21 cellular contexts compared by ENCODE assay signal in the genomic region with DNA sequence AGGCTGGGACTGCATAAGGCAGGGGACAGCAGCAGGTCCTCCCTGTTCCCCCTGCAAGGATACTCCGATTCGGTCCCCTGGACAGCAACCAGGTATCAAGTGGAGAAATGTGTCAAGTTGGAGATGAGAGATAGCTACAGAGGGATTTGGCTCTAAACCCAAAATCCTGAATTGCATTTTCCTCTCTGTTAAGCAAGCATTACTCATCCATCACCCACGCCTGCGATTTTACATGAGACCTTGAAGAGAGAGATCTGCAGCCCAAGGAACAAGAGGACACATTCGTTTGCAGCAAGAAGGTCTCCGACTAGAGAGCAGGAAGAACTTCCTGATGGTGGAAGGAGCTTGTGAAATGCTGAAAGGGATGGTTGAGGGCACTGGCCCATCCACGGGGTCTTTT. TPM values are rescaled to one million over a fixed set of nuclear protein-coding genes. Genes with fewer than 3 reads are reported as not detected.
DNase-seq lines count a peak whose midpoint lies in the region; ATAC-seq and TF ChIP-seq lines count a peak whose summit lies in the region.
"Had no signal": no experiment of that assay in that cellular context is flagged by ENCODE, and none has a peak within 500 bp of the region (broad histone marks: within the 10 kb centered on the region; RNA-seq: fewer than 3 reads in every experiment).

No MANE protein-coding gene starts in this region.

- H3K4ac ChIP-seq in neuronal stem cell (ENCODE audit: low read length): no peak overlapping the region

- DNase-seq in cerebellar cortex (ENCODE audit: low spot score) (peak; percentile 67), glutamatergic neuron (no peak), putamen (ENCODE audit: low spot score) (peak; percentile 74), mesothelial cell of epicardium (ENCODE audit: low spot score in 2 of 2, unreplicated experiment in 2 of 2) (no peak), neuronal stem cell (ENCODE audit: low spot score) (no peak), NCI-H1048 (lab: John Stamatoyannopoulos, UW) (no peak)
- DNase-seq: CD4-positive, CD25-positive, alpha-beta regulatory T cell; DMS79 treated with DMSO at 0.1 percent for 48 hours; H7; HFFc6; KG1; NCI-H1105 treated with DMSO at 0.1 percent for 48 hours; NCI-H2029 treated with DMSO at 0.1 percent for 48 hours; NCI-H226; NCI-H748 treated with DMSO at 0.1 percent for 48 hours; SIG-M5 had no signal

- no peak for TF ChIP-seq CTCF in HEK293 (tag by site-specific recombination; IDR thresholded peaks at IDR 0.05)
- no peak for TF ChIP-seq CTCF in glutamatergic neuron (IDR thresholded peaks at IDR 0.05; ENCODE audit: partially characterized antibody, unreplicated experiment)
- TF ChIP-seq CTCF in mesothelial cell of epicardium (IDR thresholded peaks at IDR 0.05; ENCODE audit: unreplicated experiment): no peak

- H3K4me1 ChIP-seq in HEK293 (ENCODE audit: control insufficient read depth, insufficient read depth, low read length) (no peaks in the 10 kb centered on the region), neuronal stem cell (ENCODE audit: control insufficient read depth in 2 of 2, insufficient read depth in 1 of 2, low read depth in 1 of 2, low read length in 2 of 2) (peaks cover 0 to 7% of the 10 kb centered on the region in 2 donors)

- H3K4me2 ChIP-seq in neuronal stem cell (ENCODE audit: insufficient read depth, low read length, poor library complexity, severe bottlenecking): no peak overlapping the region

- H3K27me3 Mint-ChIP-seq in glutamatergic neuron (ENCODE audit: unreplicated experiment) (peaks cover 12% of the 10 kb centered on the region), mesothelial cell of epicardium (ENCODE audit: low read depth) (peaks cover 71% of the 10 kb centered on the region)

- H3K14ac ChIP-seq in neuronal stem cell (ENCODE audit: low read length): no peak overlapping the region

- no peak overlapping the region for H2AK5ac ChIP-seq in neuronal stem cell (ENCODE audit: low read depth, low read length)

- no peak overlapping the region for H2BK120ac ChIP-seq in neuronal stem cell (ENCODE audit: low read depth, low read length)

- H3K9me3 ChIP-seq in HEK293 (ENCODE audit: control insufficient read depth, insufficient read depth, low read depth, low read length) (no peaks in the 10 kb centered on the region), neuronal stem cell (replicated peaks in 1 of 2; ENCODE audit: control insufficient read depth in 2 of 2, insufficient read depth in 1 of 2, low read depth in 1 of 2, low read length in 2 of 2) (no peaks in the 10 kb centered on the region)

- no peak overlapping the region for H2BK15ac ChIP-seq in neuronal stem cell (ENCODE audit: low read length)

- H3K9me3 Mint-ChIP-seq in glutamatergic neuron (ENCODE audit: unreplicated experiment) (peaks cover 15% of the 10 kb centered on the region), mesothelial cell of epicardium (no peaks in the 10 kb centered on the region)
- H3K9me3 Mint-ChIP-seq: HFFc6 had no signal

- POLR2A ChIA-PET in HEK293 (lab: Yijun Ruan, JAX): no interaction called here

- H4K8ac ChIP-seq in neuronal stem cell (ENCODE audit: low read depth, low read length): no peak overlapping the region

- H3K79me1 ChIP-seq in neuronal stem cell (ENCODE audit: low read depth, low read length): no peaks in the 10 kb centered on the region

- no peak for ATAC-seq in GM21723 (IDR thresholded peaks at IDR 0.05; ENCODE audit: unreplicated experiment)
- ATAC-seq: GM12878, Panc1 had no signal

- H3K27ac Mint-ChIP-seq in glutamatergic neuron (ENCODE audit: unreplicated experiment): peak overlapping the region; percentile 96
- H3K27ac Mint-ChIP-seq in mesothelial cell of epicardium: no peak overlapping the region
- H3K27ac Mint-ChIP-seq: CD4-positive, CD25-positive, alpha-beta regulatory T cell; HFFc6 had no signal

- H2BK12ac ChIP-seq in neuronal stem cell (ENCODE audit: low read length): no peak overlapping the region

- H3K4me3 ChIP-seq in HEK293 (ENCODE audit: low read depth, low read length) (no peak overlapping the region), neuronal stem cell (ENCODE audit: low read length in 2 of 2) (no peak overlapping the region)
- H3K4me3 ChIP-seq: GM12878 had no signal

- no peak overlapping the region for H3K18ac ChIP-seq in neuronal stem cell (ENCODE audit: low read length)

- H3K23ac ChIP-seq in neuronal stem cell (ENCODE audit: low read depth, low read length, poor library complexity): no peak overlapping the region

- H3K9ac ChIP-seq in neuronal stem cell (ENCODE audit: low read depth, low read length, poor library complexity): no peak overlapping the region

- peaks cover 58% of the 10 kb centered on the region for H3K4me1 Mint-ChIP-seq in glutamatergic neuron (ENCODE audit: low read depth, unreplicated experiment)
- no peaks in the 10 kb centered on the region for H3K4me1 Mint-ChIP-seq in mesothelial cell of epicardium
- H3K4me1 Mint-ChIP-seq: CD4-positive, CD25-positive, alpha-beta regulatory T cell had no signal

- H3K36me3 ChIP-seq in HEK293 (ENCODE audit: control insufficient read depth in 2 of 2, insufficient read depth in 1 of 2, low read length in 2 of 2) (no peaks in the 10 kb centered on the region), neuronal stem cell (replicated peaks in 1 of 2; ENCODE audit: control insufficient read depth in 2 of 2, insufficient read depth in 2 of 2, low read length in 2 of 2) (no peaks in the 10 kb centered on the region)

- no peak overlapping the region for H2AFZ ChIP-seq in neuronal stem cell (ENCODE audit: low read length)

- H3K4me3 Mint-ChIP-seq in glutamatergic neuron (ENCODE audit: unreplicated experiment) (peak overlapping the region; percentile 68), mesothelial cell of epicardium (no peak overlapping the region)
- H3K4me3 Mint-ChIP-seq: CD4-positive, CD25-positive, alpha-beta regulatory T cell; HFFc6 had no signal

- no peak overlapping the region for H4K91ac ChIP-seq in neuronal stem cell (ENCODE audit: low read depth, low read length, poor library complexity)

- H3K27ac ChIP-seq in HEK293 (ENCODE audit: extremely low read depth, low read depth, low read length): no peak overlapping the region
- no peak overlapping the region for H3K27ac ChIP-seq in neuronal stem cell (replicated peaks; ENCODE audit: low read length)

- H3K27me3 ChIP-seq in neuronal stem cell (ENCODE audit: control insufficient read depth in 3 of 3, insufficient read depth in 3 of 3, low read depth in 1 of 3, low read length in 3 of 3): peaks cover 0 to 12% (median 0%) of the 10 kb centered on the region in 3 experiments

- CTCF ChIA-PET in HEK293 (lab: Yijun Ruan, JAX): interaction anchor here (0.6 kb wide), 1 partner anchor 124 kb away, joined by 3 read pairs; no protein-coding TSS in a partner anchor

- no CpG with 5 or more reads among the region's 7 CpGs for WGBS in neuronal stem cell (ENCODE audit: extremely low coverage in 2 of 2, insufficient read length in 2 of 2, insufficient replicate concordance in 1 of 2), 2 donors

- H3K36me3 Mint-ChIP-seq in glutamatergic neuron (ENCODE audit: unreplicated experiment) (no peaks in the 10 kb centered on the region), mesothelial cell of epicardium (no peaks in the 10 kb centered on the region)
- H3K36me3 Mint-ChIP-seq: CD4-positive, CD25-positive, alpha-beta regulatory T cell had no signal

- H2BK5ac ChIP-seq in neuronal stem cell (ENCODE audit: low read length): no peak overlapping the region

TF ChIP-seq in HEK293, 187 proteins besides CTCF, POLR2A, EP300 and RAD21:
- TF ChIP-seq BCL11A (tag by site-specific recombination; IDR thresholded peaks at IDR 0.05; ENCODE audit: low read depth) (no peak), ZFHX2 (tag by site-specific recombination; conservative IDR thresholded peaks at IDR 0.05) (0 out of 2 replicates have a peak, but pooled peaks have one; percentile 41)

RNA-seq across cellular contexts. Expression of gene SYT2, which starts 21.9 kb away (rescaled TPM):
- 2.6 TPM for total RNA-seq in glutamatergic neuron (ENCODE audit: unreplicated experiment)
- 3.1 to 3.3 TPM (median 3.1 TPM) in 3 replicates for total RNA-seq in mesothelial cell of epicardium
- polyA plus RNA-seq in neuronal stem cell (2013, experiment 1 of 2): 0.08 TPM
- polyA plus RNA-seq in neuronal stem cell (2013, experiment 2 of 2): 0.06 TPM
- total RNA-seq: CD4-positive, CD25-positive, alpha-beta regulatory T cell; GM12878 had no signal
- polyA plus RNA-seq: BJ, GM12878 had no signal

Comparison
In these comparisons a context has a peak if more than half of its experiments do, and no peak if none do; other contexts are left out.
1. DNase-seq: peak in cerebellar cortex (single experiment) and putamen (single experiment); none in glutamatergic neuron (single experiment), mesothelial cell of epicardium (0 of 2), neuronal stem cell (single experiment) and NCI-H1048 (single experiment).